Comparison of ENCODE assay signal across 25 cellular contexts in the genomic region with DNA sequence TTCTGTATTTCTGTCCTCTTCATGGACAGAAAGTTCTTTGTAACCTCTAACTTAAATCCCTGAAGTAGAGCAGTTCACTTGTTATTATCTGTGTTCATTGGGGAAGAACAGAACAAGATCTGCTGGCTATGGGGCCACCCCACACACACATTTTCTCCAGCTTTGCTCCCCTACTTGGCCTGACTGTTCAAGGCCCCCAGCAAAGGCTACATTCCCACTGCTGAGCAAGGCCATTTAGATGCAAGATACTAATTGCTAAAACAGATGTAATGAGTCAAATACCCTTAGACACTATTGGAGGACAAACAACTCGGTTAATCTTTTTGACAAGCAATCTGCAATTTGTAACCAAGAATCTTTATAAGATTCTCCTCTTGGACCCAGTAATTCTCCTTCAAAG.
"Had no signal": no experiment of that assay in that cellular context is flagged by ENCODE, and none has a peak within 500 bp of the region (broad histone marks: within the 10 kb centered on the region; RNA-seq: fewer than 3 reads in every experiment).

No MANE protein-coding gene starts in this region.

- H3K27ac ChIP-seq: brain microvascular endothelial cell, coronary artery, dorsolateral prefrontal cortex, foreskin keratinocyte, left ventricle myocardium inferior, thoracic aorta, upper lobe of left lung had no signal

- H3K36me3 ChIP-seq: brain microvascular endothelial cell, left ventricle myocardium inferior, thoracic aorta, upper lobe of left lung had no signal

- H3K27me3 ChIP-seq: brain microvascular endothelial cell, dorsolateral prefrontal cortex, heart right ventricle, upper lobe of left lung had no signal

- H3K9me3 ChIP-seq: heart right ventricle, left ventricle myocardium inferior, mucosa of descending colon, thoracic aorta, upper lobe of left lung had no signal

- H3K4me3 ChIP-seq: coronary artery, dorsolateral prefrontal cortex, heart right ventricle, left ventricle myocardium inferior, lung, mucosa of descending colon, thoracic aorta, upper lobe of left lung had no signal

- H3K4me1 ChIP-seq: foreskin keratinocyte had no signal

- DNase-seq: activated CD4-positive, alpha-beta T cell treated with anti-CD3 and anti-CD28 coated beads for 48 hours; activated CD4-positive, alpha-beta T cell treated with anti-CD3 and anti-CD28 coated beads, Interleukin-2, amount 50 U/mL, for 48 hours; activated CD4-positive, CD25-positive, alpha-beta regulatory T cell; activated CD8-positive, alpha-beta memory T cell treated with anti-CD3 and anti-CD28 coated beads for 24 hours; activated effector memory CD4-positive, alpha-beta T cell treated with anti-CD3 and anti-CD28 coated beads, Interleukin-2, amount 50 U/mL, for 16 hours; activated naive CD4-positive, alpha-beta T cell treated with anti-CD3 and anti-CD28 coated beads for 36 hours; activated naive CD8-positive, alpha-beta T cell treated with anti-CD3 and anti-CD28 coated beads for 36 hours; activated T-cell treated with anti-CD3 and anti-CD28 coated beads, Interleukin-2, amount 50 U/mL, for 1 hour; amniotic stem cell; brain microvascular endothelial cell; dorsolateral prefrontal cortex; effector memory CD4-positive, alpha-beta T cell; foreskin keratinocyte; heart right ventricle; left ventricle myocardium inferior; mucosa of descending colon; right cardiac atrium; stimulated activated CD4-positive, alpha-beta T cell treated with anti-CD3 and anti-CD28 coated beads, Interleukin-12 subunit alpha, Interleukin-12 subunit beta, amount 100 ng/mL, for 4 hours; stimulated activated CD4-positive, alpha-beta T cell treated with anti-CD3 and anti-CD28 coated beads, Interleukin-4, amount 100 ng/mL, for 1 hour; stimulated activated naive CD8-positive, alpha-beta T cell treated with anti-CD3 and anti-CD28 coated beads, Interleukin-15, Interleukin-2, amounts not matched to agents 100 U/mL and 50 U/mL, for 24 hours; T-helper 2 cell; upper lobe of left lung had no signal
